Comparison of ENCODE assay signal across 29 cellular contexts in the genomic region with DNA sequence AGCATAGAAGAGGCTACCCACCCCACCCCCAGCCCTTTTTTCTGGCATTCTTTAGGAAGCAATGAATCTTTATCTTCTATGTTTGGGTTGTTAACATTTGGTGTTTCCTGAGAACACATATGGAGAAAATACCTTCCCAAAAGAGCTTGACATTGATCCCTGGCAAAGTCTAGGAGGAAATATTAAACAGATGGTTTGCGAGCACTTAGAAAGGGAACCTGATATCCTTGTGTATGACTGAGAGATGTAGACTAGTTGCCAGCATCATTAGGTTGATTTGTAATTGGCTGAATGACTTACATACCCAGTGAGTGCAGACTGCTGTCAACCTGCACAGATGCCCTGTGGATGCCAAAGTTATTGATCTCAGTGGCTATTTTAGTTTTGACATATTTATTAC. TPM values are rescaled to one million over a fixed set of nuclear protein-coding genes. Genes with fewer than 3 reads are reported as not detected.
A peak's percentile ranks its signal among the peaks of the same experiment; 100 is the strongest.
DNase-seq lines count a peak whose midpoint lies in the region; ATAC-seq, FAIRE-seq and TF ChIP-seq lines count a peak whose summit lies in the region.
"Had no signal": no experiment of that assay in that cellular context is flagged by ENCODE, and none has a peak within 500 bp of the region (broad histone marks: within the 10 kb centered on the region; RNA-seq: fewer than 3 reads in every experiment).

No MANE protein-coding gene starts in this region.

- no peaks in the 10 kb centered on the region; the same call in 1 of the 2 replicates for H3K79me2 ChIP-seq in SK-N-SH (ENCODE audit: insufficient read depth)

- no peak overlapping the region for H3K4me2 ChIP-seq in SK-N-SH
- H3K4me2 ChIP-seq: BLaER1, PC-9 had no signal

- H3K4me3 ChIP-seq in SK-N-SH (ENCODE audit: low read depth in 2 of 2, low read length in 1 of 2): no peak overlapping the region
- no peak overlapping the region for H3K4me3 ChIP-seq in small intestine (ENCODE audit: low read depth in 1 of 2, low read length in 2 of 2)
- H3K4me3 ChIP-seq: BLaER1, HAP-1, MG63, PC-9, spleen, vagina had no signal

- H3K27ac ChIP-seq in SK-N-SH (ENCODE audit: low read depth in 2 of 2, low read length in 1 of 2) (peak overlapping the region; percentile 39 to 86; a peak in 3 of 4 replicates), small intestine (ENCODE audit: low read depth in 1 of 2, low read length in 1 of 2) (no peak overlapping the region)
- H3K27ac ChIP-seq: BLaER1, HL-60, neutrophil, PC-9, spleen, vagina had no signal

- H3K9ac ChIP-seq in SK-N-SH: no peak overlapping the region
- H3K9ac ChIP-seq: BLaER1 had no signal

- no peak overlapping the region for H2AFZ ChIP-seq in SK-N-SH (ENCODE audit: low read depth)
- H2AFZ ChIP-seq: PC-9 had no signal

- POLR2A ChIA-PET in SK-N-SH (lab: Yijun Ruan, JAX): no interaction called here

- 14% methylated on average over 1 of the region's 1 CpG for WGBS in SK-N-SH (ENCODE audit: low lambda C conversion rate)
- 14 to 48% (median 46%) methylated on average over 1 of the region's 1 CpG for WGBS in small intestine, 3 donors

- H3K4me1 ChIP-seq in SK-N-SH (ENCODE audit: control insufficient read depth in 1 of 2, insufficient read depth in 2 of 2, low read depth in 1 of 2, low read length in 1 of 2): peaks cover 1 to 5% of the 10 kb centered on the region in 2 experiments; a peak in 3 of 4 replicates
- no peaks in the 10 kb centered on the region for H3K4me1 ChIP-seq in small intestine (ENCODE audit: control insufficient read depth in 2 of 2, insufficient read depth in 1 of 2, low read depth in 1 of 2, low read length in 1 of 2)
- H3K4me1 ChIP-seq: HAP-1, vagina had no signal

- ATAC-seq in GM18868 (IDR thresholded peaks at IDR 0.05; ENCODE audit: unreplicated experiment): no peak
- ATAC-seq: activated CD8-positive, alpha-beta T cell treated with anti-CD3 and anti-CD28 coated beads for 36 hours; activated T-cell treated with anti-CD3 and anti-CD28 coated beads, Interleukin-2, amount 50 U/mL, for 4 hours; esophagus mucosa; left ventricle myocardium superior; T-helper 17 cell had no signal

- H3F3A ChIP-seq in SK-N-SH (replicated peaks; ENCODE audit: insufficient read depth): peaks cover 2% of the 10 kb centered on the region

- TF ChIP-seq EP300 in SK-N-SH (IDR thresholded peaks at IDR 0.05; ENCODE audit: borderline replicate concordance in 1 of 2, low read depth in 1 of 2, low read length in 1 of 2): peak; percentile 33 to 62

- DNase-seq in NCI-H748 (lab: John Stamatoyannopoulos, UW; ENCODE audit: unreplicated experiment): peak; percentile 31
- DNase-seq in NCI-H748 treated with DMSO at 0.1 percent for 48 hours (lab: John Stamatoyannopoulos, UW): no peak
- peak; percentile 87 for DNase-seq in NCI-H2171 (lab: John Stamatoyannopoulos, UW)
- DNase-seq in SK-N-SH: peak; percentile 31
- DNase-seq in small intestine: peak; percentile 33
- DNase-seq in occipital lobe (lab: John Stamatoyannopoulos, UW): no peak
- no peak for DNase-seq in stimulated activated CD4-positive, alpha-beta T cell treated with anti-CD3 and anti-CD28 coated beads, Interleukin-4, amount 100 ng/mL, for 4 hours
- DNase-seq: activated B cell treated with CpG ODN at 0.5 μM for 24 hours; activated CD8-positive, alpha-beta T cell treated with anti-CD3 and anti-CD28 coated beads for 36 hours; activated naive CD4-positive, alpha-beta T cell treated with anti-CD3 and anti-CD28 coated beads, Interleukin-2, amount 10 ng/mL, durations not matched to agents 7 days and 5 days; activated T-cell treated with anti-CD3 and anti-CD28 coated beads, Interleukin-2, amount 50 U/mL, for 4 hours; aorta; central memory CD4-positive, alpha-beta T cell; GF-D8; left ventricle myocardium superior; MG63; NCI-H526; PC-9; spleen; T-helper 17 cell had no signal

- CTCF ChIA-PET in SK-N-SH (lab: Yijun Ruan, JAX): interaction anchor here (1.0 to 2.6 kb wide), 6 partner anchors 10 to 65 kb away, joined by 3 to 17 read pairs (median 4); no protein-coding TSS in a partner anchor

- no peak for TF ChIP-seq RAD21 in SK-N-SH (IDR thresholded peaks at IDR 0.05; ENCODE audit: low read length)

- no peak for TF ChIP-seq CTCF in SK-N-SH (IDR thresholded peaks at IDR 0.05)

- H3K9me3 ChIP-seq in SK-N-SH: no peaks in the 10 kb centered on the region
- H3K9me3 ChIP-seq in small intestine (ENCODE audit: control insufficient read depth, low read depth): no peaks in the 10 kb centered on the region
- H3K9me3 ChIP-seq: BLaER1, HAP-1, MG63, neutrophil, spleen, vagina had no signal

- H3K27me3 ChIP-seq in SK-N-SH (ENCODE audit: insufficient read depth) (no peaks in the 10 kb centered on the region; the same call in 1 of the 2 replicates), small intestine (ENCODE audit: control insufficient read depth in 2 of 2, insufficient read depth in 2 of 2, low read length in 2 of 2) (no peaks in the 10 kb centered on the region)
- H3K27me3 ChIP-seq: BLaER1, vagina had no signal

- H3K9me2 ChIP-seq in SK-N-SH: no peaks in the 10 kb centered on the region

- H4K20me1 ChIP-seq in SK-N-SH (ENCODE audit: insufficient read depth): no peaks in the 10 kb centered on the region
- H4K20me1 ChIP-seq: BLaER1 had no signal

- no peak for FAIRE-seq in small intestine (lab: Jason Lieb, UNC)
- FAIRE-seq: A204.1 had no signal

- H3K36me3 ChIP-seq in SK-N-SH (replicated peaks in 1 of 2; ENCODE audit: control insufficient read depth in 1 of 2, insufficient read depth in 2 of 2, low read length in 1 of 2) (no peaks in the 10 kb centered on the region), small intestine (ENCODE audit: control insufficient read depth in 2 of 2, insufficient read depth in 2 of 2, low read length in 2 of 2) (no peaks in the 10 kb centered on the region)
- H3K36me3 ChIP-seq: BLaER1, HAP-1, MG63, neutrophil, spleen, vagina had no signal

TF ChIP-seq in SK-N-SH, 30 proteins besides CTCF, POLR2A, EP300 and RAD21 (continues in another document):
- TF ChIP-seq POLR2AphosphoS5 (IDR thresholded peaks at IDR 0.05; ENCODE audit: low read depth, low read length) (peak; percentile 85), YY1 (IDR thresholded peaks at IDR 0.05; ENCODE audit: low read depth) (no peak), FOXJ3 (CRISPR knock-in tag; IDR thresholded peaks at IDR 0.05) (no peak), RFX5 (IDR thresholded peaks at IDR 0.05; ENCODE audit: low read length) (no peak), TEAD4 (IDR thresholded peaks at IDR 0.05; ENCODE audit: borderline replicate concordance, insufficient read depth) (no peak; the same call in 1 of the 2 replicates), MXI1 (IDR thresholded peaks at IDR 0.05; ENCODE audit: low read depth, low read length) (no peak), JUND (IDR thresholded peaks at IDR 0.05) (peak; percentile 58), ZBTB33 (IDR thresholded peaks at IDR 0.05; ENCODE audit: borderline replicate concordance, low read depth) (no peak), RXRA (IDR thresholded peaks at IDR 0.05; ENCODE audit: borderline replicate concordance, low read depth) (no peak)
- TF ChIP-seq, protein P1, sequence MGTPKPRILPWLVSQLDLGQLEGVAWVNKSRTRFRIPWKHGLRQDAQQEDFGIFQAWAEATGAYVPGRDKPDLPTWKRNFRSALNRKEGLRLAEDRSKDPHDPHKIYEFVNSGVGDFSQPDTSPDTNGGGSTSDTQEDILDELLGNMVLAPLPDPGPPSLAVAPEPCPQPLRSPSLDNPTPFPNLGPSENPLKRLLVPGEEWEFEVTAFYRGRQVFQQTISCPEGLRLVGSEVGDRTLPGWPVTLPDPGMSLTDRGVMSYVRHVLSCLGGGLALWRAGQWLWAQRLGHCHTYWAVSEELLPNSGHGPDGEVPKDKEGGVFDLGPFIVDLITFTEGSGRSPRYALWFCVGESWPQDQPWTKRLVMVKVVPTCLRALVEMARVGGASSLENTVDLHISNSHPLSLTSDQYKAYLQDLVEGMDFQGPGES (IDR thresholded peaks at IDR 0.05; ENCODE audit: low read depth, low read length): no peak

RNA-seq across cellular contexts. Expression of gene DOK1, which starts 42.9 kb away (rescaled TPM):
- 25.3 and 28.1 TPM in 2 replicates for polyA plus RNA-seq in SK-N-SH (2012; rRNA removed)
- polyA plus RNA-seq in SK-N-SH (2012; cell fraction: cytosol; rRNA removed): 17.3 and 21.5 TPM in 2 replicates
- polyA plus RNA-seq in SK-N-SH (2012; cell fraction: nucleus; rRNA removed): 34.7 and 50.7 TPM in 2 replicates
- polyA plus RNA-seq in small intestine: 10 to 100 TPM in 2 of 3 donors, 1 to 10 TPM in 1; 9.6 to 17.7 (median 15.4) TPM
- 3.4 TPM for total RNA-seq in occipital lobe

RNA-seq across cellular contexts. Expression of gene LOXL3, which starts 43.7 kb away (rescaled TPM):
- polyA plus RNA-seq in SK-N-SH (2012; rRNA removed): 47.9 and 59.3 TPM in 2 replicates
- polyA plus RNA-seq in SK-N-SH (2012; cell fraction: cytosol; rRNA removed): 20.3 and 30.5 TPM in 2 replicates
- 140 and 159 TPM in 2 replicates for polyA plus RNA-seq in SK-N-SH (2012; cell fraction: nucleus; rRNA removed)
- polyA plus RNA-seq in small intestine: 1 to 10 TPM in 1 of 3 donors, under 1 TPM in 2; 0.22 to 2.3 (median 0.27) TPM
- total RNA-seq in occipital lobe: 16.1 TPM

RNA-seq across cellular contexts. Expression of gene M1AP, which starts 50.7 kb away (rescaled TPM):
- polyA plus RNA-seq in SK-N-SH (2012; rRNA removed): 0.02 and 0.03 TPM in 2 replicates
- polyA plus RNA-seq in SK-N-SH (2012; cell fraction: cytosol; rRNA removed): 0.04 and 0.06 TPM in 2 replicates
- polyA plus RNA-seq in SK-N-SH (2012; cell fraction: nucleus; rRNA removed): 0.14 and 0.27 TPM in 2 replicates
- under 1 TPM in 1 of 3 donors, not detected in 2; 0.13 TPM for polyA plus RNA-seq in small intestine
- not detected for total RNA-seq in occipital lobe
- total RNA-seq: activated B cell treated with CpG ODN at 0.5 μM for 24 hours; activated CD8-positive, alpha-beta T cell treated with anti-CD3 and anti-CD28 coated beads for 36 hours; activated T-cell treated with anti-CD3 and anti-CD28 coated beads, Interleukin-2, amount 50 U/mL, for 4 hours; left ventricle myocardium superior had no signal
- polyA plus RNA-seq: aorta, IgD-negative memory B cell had no signal

RNA-seq across cellular contexts. Expression of gene SEMA4F, which starts 56.6 kb away (rescaled TPM):
- 17.3 and 19.1 TPM in 2 replicates for polyA plus RNA-seq in SK-N-SH (2012; rRNA removed)
- 11.1 and 14.4 TPM in 2 replicates for polyA plus RNA-seq in SK-N-SH (2012; cell fraction: cytosol; rRNA removed)
- polyA plus RNA-seq in SK-N-SH (2012; cell fraction: nucleus; rRNA removed): 22.9 and 25.0 TPM in 2 replicates
- polyA plus RNA-seq in small intestine: 1 to 10 TPM in 1 of 3 donors, under 1 TPM in 1, not detected in 1; 0.27 to 2.4 TPM
- 15.3 TPM for total RNA-seq in occipital lobe

Comparison
In these comparisons a context has a peak if more than half of its experiments do, and no peak if none do; other contexts are left out.
1. DNase-seq: peak in NCI-H748 (single experiment), NCI-H2171 (single experiment), SK-N-SH (single experiment) and small intestine (single experiment); none in NCI-H748 treated with DMSO at 0.1 percent for 48 hours (single experiment), occipital lobe (single experiment) and stimulated activated CD4-positive, alpha-beta T cell treated with anti-CD3 and anti-CD28 coated beads, Interleukin-4, amount 100 ng/mL, for 4 hours (0 of 2).
2. H3K27ac ChIP-seq: peak in SK-N-SH (2 of 2); none in small intestine (0 of 2).
3. RNA of gene LOXL3, which starts 43.7 kb away (polyA plus RNA-seq): 20.3 to 159 TPM in SK-N-SH; 0.22 to 2.3 TPM in small intestine; every median in the first group is over 4 times any median in the second.